ENCODE assay signal across 14 cellular contexts in genomic region chr2:12071343-12071742, GRCh38.
DNase-seq lines count a peak whose midpoint lies in the region; ATAC-seq and TF ChIP-seq lines count a peak whose summit lies in the region.
"Had no signal": no experiment of that assay in that cellular context is flagged by ENCODE, and none has a peak within 500 bp of the region (broad histone marks: within the 10 kb centered on the region; RNA-seq: fewer than 3 reads in every experiment).

No MANE protein-coding gene starts in this region.

- H4K91ac ChIP-seq in neuronal stem cell (ENCODE audit: low read depth, low read length, poor library complexity), result no peak overlapping the region

- H3K23ac ChIP-seq in neuronal stem cell (ENCODE audit: low read depth, low read length, poor library complexity), result no peak overlapping the region

- H3K27ac ChIP-seq in neuronal stem cell (replicated peaks; ENCODE audit: low read length) (no peak overlapping the region), prostate gland (no peak overlapping the region)

- DNase-seq in RPMI8226 (peak; percentile 11), DMS153 treated with DMSO at 0.1 percent for 48 hours (lab: John Stamatoyannopoulos, UW; ENCODE audit: unreplicated experiment) (no peak), UCSD-AML1 (lab: John Stamatoyannopoulos, UW; ENCODE audit: unreplicated experiment) (no peak), neuronal stem cell (ENCODE audit: low spot score) (no peak), prostate gland (ENCODE audit: low spot score) (no peak)
- DNase-seq: activated CD4-positive, alpha-beta memory T cell treated with anti-CD3 and anti-CD28 coated beads, Interleukin-2, amount 10 ng/mL, durations not matched to agents 7 days and 5 days; amygdala; Calu3; NCI-H2171; SHP77 treated with DMSO at 0.1 percent for 48 hours; stimulated activated CD4-positive, alpha-beta T cell treated with anti-CD3 and anti-CD28 coated beads, Interleukin-12 subunit alpha, Interleukin-12 subunit beta, amount 100 ng/mL, for 4 hours had no signal

- no peak overlapping the region for H2BK5ac ChIP-seq in neuronal stem cell (ENCODE audit: low read length)

- H2AFZ ChIP-seq in neuronal stem cell (ENCODE audit: low read length), result no peak overlapping the region

- H4K8ac ChIP-seq in neuronal stem cell (ENCODE audit: low read depth, low read length), result no peak overlapping the region

- no peak overlapping the region for H3K4me3 ChIP-seq in neuronal stem cell (ENCODE audit: low read length in 2 of 2)
- no peak overlapping the region for H3K4me3 ChIP-seq in prostate gland

- TF ChIP-seq POLR2A in prostate gland (IDR thresholded peaks at IDR 0.05), result no peak

- no peak overlapping the region for H2BK15ac ChIP-seq in neuronal stem cell (ENCODE audit: low read length)

- ATAC-seq in GM18517 (IDR thresholded peaks at IDR 0.05; ENCODE audit: unreplicated experiment) (peak; percentile 87), GM21515 (IDR thresholded peaks at IDR 0.05; ENCODE audit: unreplicated experiment) (peak; percentile 80), HG03159 (IDR thresholded peaks at IDR 0.05; ENCODE audit: unreplicated experiment) (peak; percentile 81)

- H2BK12ac ChIP-seq in neuronal stem cell (ENCODE audit: low read length), result no peak overlapping the region

- H3K27me3 ChIP-seq in neuronal stem cell (ENCODE audit: control insufficient read depth in 3 of 3, insufficient read depth in 3 of 3, low read depth in 1 of 3, low read length in 3 of 3), result no peaks in the 10 kb centered on the region
- no peaks in the 10 kb centered on the region for H3K27me3 ChIP-seq in prostate gland (replicated peaks; ENCODE audit: insufficient read depth)

- H3K9ac ChIP-seq in neuronal stem cell (ENCODE audit: low read depth, low read length, poor library complexity), result no peak overlapping the region

- peaks cover 7 to 10% of the 10 kb centered on the region in 2 donors for H3K4me1 ChIP-seq in neuronal stem cell (ENCODE audit: control insufficient read depth in 2 of 2, insufficient read depth in 1 of 2, low read depth in 1 of 2, low read length in 2 of 2)
- no peaks in the 10 kb centered on the region for H3K4me1 ChIP-seq in prostate gland (replicated peaks)

- no peak overlapping the region for H3K18ac ChIP-seq in neuronal stem cell (ENCODE audit: low read length)

- H2BK120ac ChIP-seq in neuronal stem cell (ENCODE audit: low read depth, low read length), result no peak overlapping the region

- H3K9me3 ChIP-seq in neuronal stem cell (replicated peaks in 1 of 2; ENCODE audit: control insufficient read depth in 2 of 2, insufficient read depth in 1 of 2, low read depth in 1 of 2, low read length in 2 of 2) (no peaks in the 10 kb centered on the region), prostate gland (no peaks in the 10 kb centered on the region)

- H3K36me3 ChIP-seq in neuronal stem cell (replicated peaks in 1 of 2; ENCODE audit: control insufficient read depth in 2 of 2, insufficient read depth in 2 of 2, low read length in 2 of 2) (no peaks in the 10 kb centered on the region), prostate gland (no peaks in the 10 kb centered on the region)

- intact Hi-C loops in prostate gland (cut with DNase I), result no loop called here

- H3K4ac ChIP-seq in neuronal stem cell (ENCODE audit: low read length), result no peak overlapping the region

- H3K14ac ChIP-seq in neuronal stem cell (ENCODE audit: low read length), result no peak overlapping the region

- no peak for TF ChIP-seq CTCF in prostate gland (IDR thresholded peaks at IDR 0.05)

- H3K4me2 ChIP-seq in neuronal stem cell (ENCODE audit: insufficient read depth, low read length, poor library complexity, severe bottlenecking), result no peak overlapping the region

- H2AK5ac ChIP-seq in neuronal stem cell (ENCODE audit: low read depth, low read length), result no peak overlapping the region

- H3K79me1 ChIP-seq in neuronal stem cell (ENCODE audit: low read depth, low read length), result no peaks in the 10 kb centered on the region
